In genomic region chr1:1231400-1232223, GRCh38 we compare ENCODE assay signal across 8 cellular contexts. TPM values are rescaled to one million over a fixed set of nuclear protein-coding genes. Genes with fewer than 3 reads are reported as not detected.
DNase-seq lines count a peak whose midpoint lies in the region; ATAC-seq, FAIRE-seq and TF ChIP-seq lines count a peak whose summit lies in the region.

Gene SDF4 (minus strand): TSS chr1:1232001. CDS start chr1:1228772, 3,229 bp downstream.

- DNase-seq in DMS 273 treated with DMSO at 0.1 percent for 48 hours (lab: John Stamatoyannopoulos, UW) = peak; percentile 87
- peak; percentile 95 for DNase-seq in IMR-90
- peak; percentile 97 for DNase-seq in OCI-LY7 (ENCODE audit: low spot score)
- peak; percentile 95 for DNase-seq in activated T-cell treated with anti-CD3 and anti-CD28 coated beads for 1 hour (ENCODE audit: low read depth)
- DNase-seq in endothelial cell of umbilical vein (ENCODE audit: low read depth, low spot score) = peak; percentile 97
- DNase-seq in midbrain (lab: John Stamatoyannopoulos, UW) = peak; percentile 96
- peak; percentile 95 to 96 for DNase-seq in stimulated activated CD8-positive, alpha-beta memory T cell treated with anti-CD3 and anti-CD28 coated beads, Interleukin-15, amount 100 ng/mL, for 48 hours (ENCODE audit: low read depth in 2 of 2)

- peak within 1 kb of the TSS; percentile 79 for H4K91ac ChIP-seq in IMR-90 (ENCODE audit: insufficient read depth, low read depth, low read length)

- in situ Hi-C loops in IMR-90 (cut with MboI; ENCODE audit: low sequenced_read_pairs) = no loop called here

- peak; percentile 93 for FAIRE-seq in endothelial cell of umbilical vein (lab: Jason Lieb, UNC)

- H2BK15ac ChIP-seq in IMR-90 (ENCODE audit: low read depth, low read length) = no peak within 1 kb of the TSS; the same call in 1 of the 3 replicates

- H3K79me2 ChIP-seq in OCI-LY7 (ENCODE audit: insufficient read depth, low read depth, low read length) (peaks cover 54% of the 10 kb centered on the region), endothelial cell of umbilical vein (ENCODE audit: control insufficient read depth, insufficient read depth, low read length) (peaks cover 63% of the 10 kb centered on the region)

- H2BK5ac ChIP-seq in IMR-90 (ENCODE audit: low read depth, low read length, poor library complexity, severe bottlenecking) = peak within 1 kb of the TSS; percentile 75

- dilution Hi-C loops in IMR-90 (cut with HindIII; ENCODE audit: low sequenced_read_pairs, unreplicated experiment) (no loop called here), endothelial cell of umbilical vein (cut with MboI; ENCODE audit: extremely low pct_ligation_motif_present, low sequenced_read_pairs) (no loop called here)

- peak within 1 kb of the TSS; percentile 96 to 100 for H4K8ac ChIP-seq in IMR-90 (ENCODE audit: low read depth in 2 of 2, low read length in 2 of 2)

- peak; percentile 93 for TF ChIP-seq POLR2A in IMR-90 (IDR thresholded peaks at IDR 0.05; ENCODE audit: low read depth, low read length)
- TF ChIP-seq POLR2A in endothelial cell of umbilical vein (IDR thresholded peaks at IDR 0.05; ENCODE audit: low read depth, low read length) = peak; percentile 94

- H3K79me1 ChIP-seq in IMR-90 (ENCODE audit: low read depth in 1 of 2, low read length in 2 of 2) = peaks cover 12 to 72% of the 10 kb centered on the region in 2 experiments; a peak in 3 of 4 replicates

- H3K4me2 ChIP-seq in IMR-90 (ENCODE audit: low read depth, low read length) (peak within 1 kb of the TSS; percentile 86), OCI-LY7 (ENCODE audit: low read length) (peak within 1 kb of the TSS; percentile 99), endothelial cell of umbilical vein (ENCODE audit: insufficient read depth, low read length) (peak within 1 kb of the TSS; percentile 87)

- peak within 1 kb of the TSS; percentile 86 for H3K4ac ChIP-seq in IMR-90 (ENCODE audit: low read depth, low read length)

- peak within 1 kb of the TSS; percentile 96 for H2AK9ac ChIP-seq in IMR-90 (replicated peaks; ENCODE audit: low read depth, low read length, poor library complexity)

- peak within 1 kb of the TSS; percentile 84 for H3K4me3 ChIP-seq in IMR-90 (ENCODE audit: insufficient read depth, low read depth, low read length)
- peak within 1 kb of the TSS; percentile 78 for H3K4me3 ChIP-seq in OCI-LY7 (ENCODE audit: low read depth, low read length, poor library complexity, severe bottlenecking)
- peak within 1 kb of the TSS; percentile 54 to 88 (median 80) for H3K4me3 ChIP-seq in endothelial cell of umbilical vein (replicated peaks in 1 of 3; ENCODE audit: insufficient read depth in 1 of 3, low read depth in 1 of 3, low read length in 3 of 3)

- H2BK120ac ChIP-seq in IMR-90 (ENCODE audit: low read depth, low read length) = peak within 1 kb of the TSS; percentile 64

- BruUV-seq in IMR-90 (replicated peaks; lab: Mats Ljungman, UMichigan) = no TSS peak
- no TSS peak for BruUV-seq in OCI-LY7 (replicated peaks; lab: Mats Ljungman, UMichigan)
- BruUV-seq in endothelial cell of umbilical vein (replicated peaks; lab: Mats Ljungman, UMichigan) = no TSS peak

- H3K9me1 ChIP-seq in IMR-90 (ENCODE audit: insufficient read depth, low read length) (peaks cover 6% of the 10 kb centered on the region), endothelial cell of umbilical vein (replicated peaks; ENCODE audit: control insufficient read depth, extremely low read depth, insufficient read depth, low read length) (no peaks in the 10 kb centered on the region)

- ATAC-seq in GM21529 (IDR thresholded peaks at IDR 0.05; ENCODE audit: unreplicated experiment) = peak; percentile 90
- peak; percentile 94 for ATAC-seq in IMR-90 (ENCODE audit: low read depth)

- POLR2A ChIA-PET in IMR-90 (lab: Charles Lee; ENCODE audit: unreplicated experiment) (no interaction called here), OCI-LY7 (lab: Charles Lee) (interaction anchor here (0.5 to 1.0 kb wide), 3 partner anchors 92 to 247 kb away, joined by 3 to 8 read pairs (median 4); no protein-coding TSS in a partner anchor), endothelial cell of umbilical vein (lab: Charles Lee) (interaction anchor here (0.8 to 1.1 kb wide), 2 partner anchors 40 to 113 kb away, joined by 3 read pairs; no protein-coding TSS in a partner anchor)

- H2AFZ ChIP-seq in IMR-90 (replicated peaks; ENCODE audit: low read length, poor library complexity) = peak within 1 kb of the TSS; percentile 98
- H2AFZ ChIP-seq in OCI-LY7 (ENCODE audit: low read length) = peak within 1 kb of the TSS; percentile 69
- H2AFZ ChIP-seq in endothelial cell of umbilical vein (ENCODE audit: low read depth, low read length) = peak within 1 kb of the TSS; percentile 4

- H2AK5ac ChIP-seq in IMR-90 (ENCODE audit: low read depth, low read length) = peak within 1 kb of the TSS; percentile 99

- 1% methylated on average over 55 of the region's 103 CpGs; no CpG with 5 or more reads in 1 of the 2 experiments for WGBS in IMR-90 (ENCODE audit: extremely low coverage in 2 of 2, insufficient read length in 1 of 2), 2 experiments

- CTCF ChIA-PET in IMR-90 (lab: Yijun Ruan, JAX) = interaction anchor here (0.7 to 2.3 kb wide), 3 partner anchors 33 to 111 kb away, joined by 3 to 11 read pairs (median 3); no protein-coding TSS in a partner anchor
- CTCF ChIA-PET in OCI-LY7 (lab: Charles Lee; ENCODE audit: unreplicated experiment) = no interaction called here
- CTCF ChIA-PET in endothelial cell of umbilical vein (lab: Charles Lee) = interaction anchor here (0.6 to 3.7 kb wide), 8 partner anchors 19 to 247 kb away, joined by 3 to 43 read pairs (median 5); no protein-coding TSS in a partner anchor

- peak within 1 kb of the TSS; percentile 3; the same call in 1 of the 2 replicates for H3K18ac ChIP-seq in IMR-90 (ENCODE audit: low read depth, low read length)

- 0 out of 2 replicates have a peak, but pooled peaks have one; percentile 1 for TF ChIP-seq RAD21 in IMR-90 (IDR thresholded peaks at IDR 0.05; ENCODE audit: low read length)

- H3K9me3 ChIP-seq in IMR-90 (ENCODE audit: control insufficient read depth, insufficient read depth, low read length) = peaks cover 3% of the 10 kb centered on the region
- H3K9me3 ChIP-seq in OCI-LY7 (ENCODE audit: low read length) = no peaks in the 10 kb centered on the region
- no peaks in the 10 kb centered on the region for H3K9me3 ChIP-seq in endothelial cell of umbilical vein (replicated peaks; ENCODE audit: control insufficient read depth, insufficient read depth, low read length)

- intact Hi-C loops in IMR-90 (cut with micrococcal nuclease) = loop anchor here (5.0 kb wide), 1 partner anchor 249 kb away; the partner anchor contains the start of gene PERM1
- intact Hi-C loops in OCI-LY7 (cut with micrococcal nuclease; ENCODE audit: unreplicated experiment) = loop anchor here (1.0 to 10.0 kb wide), 3 partner anchors 76 to 197 kb away; partner anchors contain the start of genes ACAP3, C1orf159 and PUSL1
- intact Hi-C loops in endothelial cell of umbilical vein (cut with micrococcal nuclease) = loop anchor here (1.0 to 2.0 kb wide), 5 partner anchors 19 to 198 kb away; partner anchors contain the start of gene PUSL1

- H4K20me1 ChIP-seq in IMR-90 (ENCODE audit: insufficient read depth, low read length) (peaks cover 29% of the 10 kb centered on the region), OCI-LY7 (ENCODE audit: insufficient read depth, low read length) (no peaks in the 10 kb centered on the region), endothelial cell of umbilical vein (replicated peaks; ENCODE audit: control insufficient read depth, extremely low read depth, insufficient read depth, low read length) (no peaks in the 10 kb centered on the region)

- no peaks in the 10 kb centered on the region for H3K27me3 ChIP-seq in IMR-90 (ENCODE audit: control insufficient read depth, insufficient read depth, low read length)
- H3K27me3 ChIP-seq in endothelial cell of umbilical vein (ENCODE audit: control insufficient read depth in 2 of 2, insufficient read depth in 2 of 2, low read length in 2 of 2) = no peaks in the 10 kb centered on the region

- no peaks in the 10 kb centered on the region for H3K9me2 ChIP-seq in OCI-LY7 (ENCODE audit: insufficient read depth, low read length)

- H4K5ac ChIP-seq in IMR-90 (ENCODE audit: low read depth, low read length) = peak within 1 kb of the TSS; percentile 91

- H3K4me1 ChIP-seq in IMR-90 (ENCODE audit: control insufficient read depth, insufficient read depth, low read length) (peaks cover 13% of the 10 kb centered on the region; the same call in 1 of the 2 replicates), OCI-LY7 (ENCODE audit: insufficient read depth, low read length, poor library complexity, severe bottlenecking) (peaks cover 28% of the 10 kb centered on the region), endothelial cell of umbilical vein (ENCODE audit: control insufficient read depth, extremely low read depth, insufficient read depth, low read length) (peaks cover 6% of the 10 kb centered on the region)

- peak within 1 kb of the TSS; percentile 89 for H3K23ac ChIP-seq in IMR-90 (ENCODE audit: low read depth, low read length)

- H3K14ac ChIP-seq in IMR-90 (replicated peaks; ENCODE audit: low read depth, low read length) = peak within 1 kb of the TSS; percentile 94

- peak within 1 kb of the TSS; percentile 94 for H3K56ac ChIP-seq in IMR-90 (ENCODE audit: extremely low read depth, insufficient read depth, low read length)

- peaks cover 22% of the 10 kb centered on the region for H3K36me3 ChIP-seq in IMR-90 (ENCODE audit: control insufficient read depth, insufficient read depth, low read length)
- peaks cover 34% of the 10 kb centered on the region for H3K36me3 ChIP-seq in OCI-LY7 (ENCODE audit: insufficient read depth, low read length)
- peaks cover 6 to 11% of the 10 kb centered on the region in 2 experiments for H3K36me3 ChIP-seq in endothelial cell of umbilical vein (ENCODE audit: control insufficient read depth in 2 of 2, extremely low read depth in 1 of 2, insufficient read depth in 2 of 2, low read length in 2 of 2)

- peak within 1 kb of the TSS; percentile 81 for H3K27ac ChIP-seq in IMR-90 (ENCODE audit: insufficient read depth, low read length)
- H3K27ac ChIP-seq in OCI-LY7 (ENCODE audit: low read depth, low read length, poor library complexity, severe bottlenecking) = peak within 1 kb of the TSS; percentile 43
- peak within 1 kb of the TSS; percentile 39 for H3K27ac ChIP-seq in endothelial cell of umbilical vein (ENCODE audit: insufficient read depth, low read depth, low read length)

- H3K9ac ChIP-seq in IMR-90 (ENCODE audit: low read depth, low read length) = peak within 1 kb of the TSS; percentile 91
- peak within 1 kb of the TSS; percentile 69 for H3K9ac ChIP-seq in endothelial cell of umbilical vein (replicated peaks; ENCODE audit: extremely low read depth, insufficient read depth, low read length)

- TF ChIP-seq CTCF in IMR-90 (conservative IDR thresholded peaks at IDR 0.05; ENCODE audit: low read depth, low read length) (no peak), OCI-LY7 (conservative IDR thresholded peaks at IDR 0.05; ENCODE audit: low read length) (no peak), endothelial cell of umbilical vein (IDR thresholded peaks at IDR 0.05; ENCODE audit: extremely low read depth in 1 of 2, insufficient read depth in 1 of 2, low read depth in 1 of 2, low read length in 2 of 2) (no peak)

- H2BK20ac ChIP-seq in IMR-90 (ENCODE audit: low read depth, low read length) = no peak within 1 kb of the TSS

RNA-seq across cellular contexts. Expression of gene SDF4, which starts in this region (rescaled TPM):
- total RNA-seq in IMR-90 (2012; rRNA removed) (57.0 and 69.4 TPM in 2 replicates), OCI-LY7 (2022) (82.8 and 85.7 TPM in 2 replicates), endothelial cell of umbilical vein (171 and 185 TPM in 2 replicates)
- polyA plus RNA-seq in IMR-90 (2012; rRNA removed) (250 and 252 TPM in 2 replicates), endothelial cell of umbilical vein (156 and 175 TPM in 2 replicates)
- 292 and 384 TPM in 2 replicates for polyA plus RNA-seq in IMR-90 (2012; cell fraction: cytosol; rRNA removed)
- polyA plus RNA-seq in IMR-90 (2012; cell fraction: nucleus; rRNA removed; ENCODE audit: low replicate concordance) = 224 and 287 TPM in 2 replicates
- 44.2 and 47.7 TPM in 2 replicates for total RNA-seq in OCI-LY7 (2014; rRNA removed; shearing (Covaris generic))
- 137 and 172 TPM in 2 replicates for polyA plus RNA-seq in endothelial cell of umbilical vein (2011; cell fraction: cytosol; rRNA removed)
- 112 and 136 TPM in 2 replicates for polyA plus RNA-seq in endothelial cell of umbilical vein (2011; cell fraction: nucleus; rRNA removed)
- 125 and 164 TPM in 2 replicates for polyA plus RNA-seq in endothelial cell of umbilical vein (2012)
- polyA minus RNA-seq in endothelial cell of umbilical vein = 70.7 and 74.9 TPM in 2 replicates
- polyA minus RNA-seq in endothelial cell of umbilical vein (2011; cell fraction: cytosol; rRNA and poly(A)+ RNA removed) = 41.6 TPM
- 20.6 and 42.2 TPM in 2 replicates for polyA minus RNA-seq in endothelial cell of umbilical vein (2011; cell fraction: nucleus; rRNA and poly(A)+ RNA removed)

Comparison
In these comparisons a context has a peak if more than half of its experiments do, and no peak if none do; other contexts are left out.
1. Peak in every context shown above with its lines: DNase-seq, ATAC-seq, H3K4me3 ChIP-seq and H3K27ac ChIP-seq.
2. H2AFZ ChIP-seq: peak in every context shown above with its lines; median percentile 98 in IMR-90; 69 in OCI-LY7; 4 in endothelial cell of umbilical vein.